Comparison of ENCODE assay signal across 8 cellular contexts in genomic region chr2:73260338-73260984, GRCh38. TPM values are rescaled to one million over a fixed set of nuclear protein-coding genes. Genes with fewer than 3 reads are reported as not detected.
DNase-seq lines count a peak whose midpoint lies in the region; ATAC-seq and TF ChIP-seq lines count a peak whose summit lies in the region.

No MANE protein-coding gene starts in this region.

- no peaks in the 10 kb centered on the region for H3K36me3 ChIP-seq in adipocyte (ENCODE audit: control insufficient read depth, insufficient read depth, low read length, severe bottlenecking)
- peaks cover 17% of the 10 kb centered on the region; the same call in 1 of the 2 replicates for H3K36me3 ChIP-seq in iPS-20b (ENCODE audit: insufficient read depth, low read depth, low read length)
- no peaks in the 10 kb centered on the region for H3K36me3 ChIP-seq in ovary

- H3K9me3 Mint-ChIP-seq in activated CD8-positive, alpha-beta T cell treated with anti-CD3 and anti-CD28 coated beads for 36 hours, result no peaks in the 10 kb centered on the region

- TF ChIP-seq POLR2A in ovary (IDR thresholded peaks at IDR 0.05), result no peak

- H3K4me1 Mint-ChIP-seq in activated CD8-positive, alpha-beta T cell treated with anti-CD3 and anti-CD28 coated beads for 36 hours (ENCODE audit: low read depth), result peaks cover 3% of the 10 kb centered on the region

- H3K36me3 Mint-ChIP-seq in activated CD8-positive, alpha-beta T cell treated with anti-CD3 and anti-CD28 coated beads for 36 hours (ENCODE audit: low read depth), result peaks cover 20% of the 10 kb centered on the region

- H3K4me3 Mint-ChIP-seq in activated CD8-positive, alpha-beta T cell treated with anti-CD3 and anti-CD28 coated beads for 36 hours, result no peak overlapping the region

- ATAC-seq in HG02588 (IDR thresholded peaks at IDR 0.05; ENCODE audit: unreplicated experiment), result no peak
- no peak for ATAC-seq in activated CD8-positive, alpha-beta T cell treated with anti-CD3 and anti-CD28 coated beads for 36 hours

- POLR2A ChIA-PET in activated CD8-positive, alpha-beta T cell treated with anti-CD3 and anti-CD28 coated beads for 36 hours (lab: Charles Lee), result no interaction called here

- H3K9me3 ChIP-seq in adipocyte (ENCODE audit: control insufficient read depth, low read length) (no peaks in the 10 kb centered on the region), iPS-20b (ENCODE audit: insufficient read depth, low read depth, low read length) (no peaks in the 10 kb centered on the region), ovary (no peaks in the 10 kb centered on the region)

- no peaks in the 10 kb centered on the region for H3K27me3 ChIP-seq in adipocyte (replicated peaks; ENCODE audit: control insufficient read depth, insufficient read depth, low read length)
- no peaks in the 10 kb centered on the region for H3K27me3 ChIP-seq in iPS-20b (ENCODE audit: insufficient read depth, low read length)
- H3K27me3 ChIP-seq in ovary, result no peaks in the 10 kb centered on the region

- H3K9ac ChIP-seq in adipocyte (ENCODE audit: low read length) (no peak overlapping the region), iPS-20b (ENCODE audit: low read depth, low read length) (peak overlapping the region; percentile 32; the same call in 1 of the 2 replicates)

- intact Hi-C loops in ovary (cut with DNase I), result no loop called here
- intact Hi-C loops in activated CD8-positive, alpha-beta T cell treated with anti-CD3 and anti-CD28 coated beads for 36 hours (cut with micrococcal nuclease), result no loop called here

- H3K27ac Mint-ChIP-seq in activated CD8-positive, alpha-beta T cell treated with anti-CD3 and anti-CD28 coated beads for 36 hours, result no peak overlapping the region

- WGBS in ovary, 3 donors, result 50 to 53% (median 50%) methylated on average over 17 of the region's 17 CpGs

- DNase-seq in AG10803 (ENCODE audit: low read depth), result peak; percentile 52
- no peak for DNase-seq in HFF-Myc (ENCODE audit: extremely low read depth, low read depth)
- DNase-seq in adipocyte (ENCODE audit: low read depth), result peak; percentile 48
- no peak for DNase-seq in ovary
- DNase-seq in activated CD4-positive, alpha-beta T cell treated with anti-CD3 and anti-CD28 coated beads, Interleukin-2, amount 50 U/mL, for 48 hours, result no peak
- no peak for DNase-seq in activated CD8-positive, alpha-beta T cell treated with anti-CD3 and anti-CD28 coated beads for 36 hours

- no peak overlapping the region for H3K27ac ChIP-seq in iPS-20b (ENCODE audit: low read length)
- no peak overlapping the region for H3K27ac ChIP-seq in ovary

- TF ChIP-seq EP300 in ovary (IDR thresholded peaks at IDR 0.05), result no peak

- H3K4me1 ChIP-seq in adipocyte (ENCODE audit: control insufficient read depth, insufficient read depth, low read length) (no peaks in the 10 kb centered on the region), iPS-20b (ENCODE audit: insufficient read depth, low read length) (no peaks in the 10 kb centered on the region; the same call in 1 of the 2 replicates), ovary (ENCODE audit: insufficient read depth) (no peaks in the 10 kb centered on the region)

- TF ChIP-seq CTCF in AG10803 (conservative IDR thresholded peaks at IDR 0.05; ENCODE audit: low read length), result peak; percentile 67
- peak; percentile 33 for TF ChIP-seq CTCF in HFF-Myc (IDR thresholded peaks at IDR 0.05; ENCODE audit: low read depth, low read length, missing control alignments)
- no peak for TF ChIP-seq CTCF in ovary (IDR thresholded peaks at IDR 0.05)
- TF ChIP-seq CTCF in activated CD8-positive, alpha-beta T cell treated with anti-CD3 and anti-CD28 coated beads for 36 hours (IDR thresholded peaks at IDR 0.05), result no peak

- no peaks in the 10 kb centered on the region for H3K27me3 Mint-ChIP-seq in activated CD8-positive, alpha-beta T cell treated with anti-CD3 and anti-CD28 coated beads for 36 hours

- CTCF ChIA-PET in activated CD8-positive, alpha-beta T cell treated with anti-CD3 and anti-CD28 coated beads for 36 hours (lab: Charles Lee), result no interaction called here

- H3K4me3 ChIP-seq in AG10803 (ENCODE audit: low read length) (no peak overlapping the region), HFF-Myc (replicated peaks; ENCODE audit: low read depth, low read length) (no peak overlapping the region), adipocyte (ENCODE audit: low read length) (no peak overlapping the region), iPS-20b (ENCODE audit: low read length) (no peak overlapping the region), ovary (no peak overlapping the region)

RNA-seq across cellular contexts. Expression of gene FBXO41, which starts 23.8 kb away (rescaled TPM):
- total RNA-seq in ovary, result 1 to 10 TPM; 1.7 to 3.1 (median 3.0) TPM
- 1 to 10 TPM; 2.4 to 2.9 TPM for polyA plus RNA-seq in ovary
- 10 to 100 TPM; 41.5 to 42.0 TPM for total RNA-seq in activated CD8-positive, alpha-beta T cell treated with anti-CD3 and anti-CD28 coated beads for 36 hours

RNA-seq across cellular contexts. Expression of gene CCT7, which starts 26.4 kb away (rescaled TPM):
- total RNA-seq in ovary, result 100 to 1,000 TPM; 143 to 272 (median 220) TPM
- polyA plus RNA-seq in ovary, result 100 to 1,000 TPM; 157 to 289 TPM
- 100 to 1,000 TPM; 628 to 660 TPM for total RNA-seq in activated CD8-positive, alpha-beta T cell treated with anti-CD3 and anti-CD28 coated beads for 36 hours

RNA-seq across cellular contexts. Expression of gene PRADC1, which starts 27.4 kb away (rescaled TPM):
- total RNA-seq in ovary, result 10 to 100 TPM in 6 of 7 donors, 1 to 10 TPM in 1; 7.7 to 19.7 (median 12.2) TPM
- 10 to 100 TPM in 1 of 2 donors, 1 to 10 TPM in 1; 9.7 to 11.8 TPM for polyA plus RNA-seq in ovary
- total RNA-seq in activated CD8-positive, alpha-beta T cell treated with anti-CD3 and anti-CD28 coated beads for 36 hours, result 10 to 100 TPM; 12.4 to 16.2 TPM

RNA-seq across cellular contexts. Expression of gene EGR4, which starts 32.9 kb away (rescaled TPM):
- total RNA-seq in ovary, result under 1 TPM in 1 of 7 donors, not detected in 6; 0.13 TPM
- under 1 TPM in 1 of 2 donors, not detected in 1; 0.04 TPM for polyA plus RNA-seq in ovary
- total RNA-seq in activated CD8-positive, alpha-beta T cell treated with anti-CD3 and anti-CD28 coated beads for 36 hours, result under 1 TPM; 0.11 to 0.29 TPM

RNA-seq across cellular contexts. Expression of gene SMYD5, which starts 46.4 kb away (rescaled TPM):
- total RNA-seq in ovary, result 10 to 100 TPM; 14.1 to 37.9 (median 27.3) TPM
- 10 to 100 TPM; 18.2 to 21.6 TPM for polyA plus RNA-seq in ovary
- 10 to 100 TPM; 39.6 to 48.6 TPM for total RNA-seq in activated CD8-positive, alpha-beta T cell treated with anti-CD3 and anti-CD28 coated beads for 36 hours

Comparison
In these comparisons a context has a peak if more than half of its experiments do, and no peak if none do; other contexts are left out.
1. DNase-seq: peak in AG10803 (single experiment) and adipocyte (single experiment); none in HFF-Myc (single experiment), ovary (0 of 5), activated CD4-positive, alpha-beta T cell treated with anti-CD3 and anti-CD28 coated beads, Interleukin-2, amount 50 U/mL, for 48 hours (0 of 2) and activated CD8-positive, alpha-beta T cell treated with anti-CD3 and anti-CD28 coated beads for 36 hours (single experiment).
2. CTCF ChIP-seq: peak in AG10803 (single experiment) and HFF-Myc (single experiment); none in ovary (0 of 3) and activated CD8-positive, alpha-beta T cell treated with anti-CD3 and anti-CD28 coated beads for 36 hours (single experiment).
3. RNA of gene FBXO41, which starts 23.8 kb away (total RNA-seq): 41.5 to 42.0 TPM in activated CD8-positive, alpha-beta T cell treated with anti-CD3 and anti-CD28 coated beads for 36 hours; 1.7 to 3.1 TPM in ovary; every median in the first group is over 10 times any median in the second.